19 cellular contexts compared by ENCODE assay signal in genomic region chr15:64949383-64950141, GRCh38. TPM values are rescaled to one million over a fixed set of nuclear protein-coding genes. Genes with fewer than 3 reads are reported as not detected.
DNase-seq lines count a peak whose midpoint lies in the region; ATAC-seq, FAIRE-seq and TF ChIP-seq lines count a peak whose summit lies in the region.
"Had no signal": no experiment of that assay in that cellular context is flagged by ENCODE, and none has a peak within 500 bp of the region (broad histone marks: within the 10 kb centered on the region; RNA-seq: fewer than 3 reads in every experiment).

No MANE protein-coding gene starts in this region.

- no peak for ATAC-seq in CD8-positive, alpha-beta T cell
- ATAC-seq in left colon (peak; percentile 19), sciatic nerve (peak; percentile 30), HG03045 (IDR thresholded peaks at IDR 0.05; ENCODE audit: unreplicated experiment) (no peak)
- ATAC-seq: activated CD4-positive, alpha-beta T cell treated with anti-CD3 and anti-CD28 coated beads for 36 hours; gastrocnemius medialis had no signal

- no peak for FAIRE-seq in frontal cortex (lab: Jason Lieb, UNC)
- FAIRE-seq: GM18507 had no signal

- DNase-seq in CD8-positive, alpha-beta T cell: no peak
- DNase-seq in left colon: no peak
- no peak for DNase-seq in sciatic nerve (ENCODE audit: low spot score)
- no peak for DNase-seq in frontal cortex (ENCODE audit: low spot score in 2 of 2)
- no peak for DNase-seq in HCEC 1CT
- DNase-seq in C1 segment of cervical spinal cord (lab: John Stamatoyannopoulos, UW): no peak
- DNase-seq: activated CD4-positive, alpha-beta T cell treated with anti-CD3 and anti-CD28 coated beads for 36 hours; activated gamma-delta T cell treated with Interleukin-2 at 50 U/mL for 16 hours; amygdala; Calu3; central memory CD4-positive, alpha-beta T cell; erythroblast; gastrocnemius medialis; NCI-H1436 treated with DMSO at 0.1 percent for 48 hours; tibial artery had no signal

- TF ChIP-seq CTCF in CD8-positive, alpha-beta T cell (IDR thresholded peaks at IDR 0.05): no peak
- TF ChIP-seq CTCF in HEK293 (tag by site-specific recombination; IDR thresholded peaks at IDR 0.05): no peak

- H3K27ac Mint-ChIP-seq in CD8-positive, alpha-beta T cell: peak overlapping the region; percentile 62
- H3K27ac Mint-ChIP-seq: activated CD4-positive, alpha-beta T cell treated with anti-CD3 and anti-CD28 coated beads for 36 hours had no signal

- no peaks in the 10 kb centered on the region for H3K4me1 ChIP-seq in CD8-positive, alpha-beta T cell (ENCODE audit: insufficient read depth, low read length)
- H3K4me1 ChIP-seq in HEK293 (ENCODE audit: control insufficient read depth, insufficient read depth, low read length): no peaks in the 10 kb centered on the region
- H3K4me1 ChIP-seq: gastrocnemius medialis, tibial artery had no signal

- no peaks in the 10 kb centered on the region for H3K9me3 ChIP-seq in CD8-positive, alpha-beta T cell (ENCODE audit: low read length)
- H3K9me3 ChIP-seq in HEK293 (ENCODE audit: control insufficient read depth, insufficient read depth, low read depth, low read length): no peaks in the 10 kb centered on the region
- H3K9me3 ChIP-seq: gastrocnemius medialis, neutrophil, tibial artery had no signal

- H3K4me3 Mint-ChIP-seq in CD8-positive, alpha-beta T cell: no peak overlapping the region
- H3K4me3 Mint-ChIP-seq: activated CD4-positive, alpha-beta T cell treated with anti-CD3 and anti-CD28 coated beads for 36 hours had no signal

- H3K27me3 ChIP-seq in CD8-positive, alpha-beta T cell (ENCODE audit: insufficient read depth, low read length): no peaks in the 10 kb centered on the region
- H3K27me3 ChIP-seq: gastrocnemius medialis, neutrophil, tibial artery had no signal

- CTCF ChIA-PET in CD8-positive, alpha-beta T cell (lab: Charles Lee): interaction anchor here (0.5 to 0.6 kb wide), 2 partner anchors 22 to 45 kb away, joined by 3 to 4 read pairs; no protein-coding TSS in a partner anchor
- CTCF ChIA-PET in HEK293 (lab: Yijun Ruan, JAX): interaction anchor here (0.7 to 0.8 kb wide), 2 partner anchors 17 to 200 kb away, joined by 3 to 4 read pairs; no protein-coding TSS in a partner anchor

- H3K36me3 Mint-ChIP-seq in CD8-positive, alpha-beta T cell: peaks cover 6% of the 10 kb centered on the region

- no peaks in the 10 kb centered on the region for H3K27me3 Mint-ChIP-seq in CD8-positive, alpha-beta T cell (ENCODE audit: low read depth)
- H3K27me3 Mint-ChIP-seq: activated CD4-positive, alpha-beta T cell treated with anti-CD3 and anti-CD28 coated beads for 36 hours had no signal

- H3K4me3 ChIP-seq in CD8-positive, alpha-beta T cell (ENCODE audit: low read depth, low read length): no peak overlapping the region
- H3K4me3 ChIP-seq in HEK293 (ENCODE audit: low read depth, low read length): no peak overlapping the region
- H3K4me3 ChIP-seq: gastrocnemius medialis, tibial artery had no signal

- intact Hi-C loops in CD8-positive, alpha-beta T cell (cut with DNase I, micrococcal nuclease): no loop called here
- intact Hi-C loops in left colon (cut with DNase I, micrococcal nuclease) (no loop called here), sciatic nerve (cut with DNase I) (no loop called here)

- no peaks in the 10 kb centered on the region for H3K36me3 ChIP-seq in CD8-positive, alpha-beta T cell (ENCODE audit: insufficient read depth, low read length)
- H3K36me3 ChIP-seq in HEK293 (ENCODE audit: control insufficient read depth in 2 of 2, insufficient read depth in 1 of 2, low read length in 2 of 2): no peaks in the 10 kb centered on the region
- H3K36me3 ChIP-seq: gastrocnemius medialis, neutrophil had no signal

- H3K9me3 Mint-ChIP-seq in CD8-positive, alpha-beta T cell: no peaks in the 10 kb centered on the region

- H3K4me1 Mint-ChIP-seq in CD8-positive, alpha-beta T cell (ENCODE audit: low read depth): peaks cover 6% of the 10 kb centered on the region

- POLR2A ChIA-PET in CD8-positive, alpha-beta T cell (lab: Charles Lee): no interaction called here
- POLR2A ChIA-PET in HEK293 (lab: Yijun Ruan, JAX): no interaction called here

- H3K27ac ChIP-seq in CD8-positive, alpha-beta T cell (ENCODE audit: low read depth, low read length): no peak overlapping the region
- H3K27ac ChIP-seq in HEK293 (ENCODE audit: extremely low read depth, low read depth, low read length): no peak overlapping the region
- H3K27ac ChIP-seq: gastrocnemius medialis, neutrophil, tibial artery had no signal

TF ChIP-seq in HEK293, 187 proteins besides CTCF, POLR2A, EP300 and RAD21:
- TF ChIP-seq PRDM10 (tag by site-specific recombination; IDR thresholded peaks at IDR 0.05) (no peak), GLIS2 (tag by site-specific recombination; IDR thresholded peaks at IDR 0.05) (0 out of 2 replicates have a peak, but pooled peaks have one; percentile 21)

RNA-seq across cellular contexts. Expression of gene ANKDD1A, which starts 37.9 kb away (rescaled TPM):
- 1 to 10 TPM; 3.6 to 4.1 TPM for total RNA-seq in CD8-positive, alpha-beta T cell
- 1 to 10 TPM; 1.1 to 2.0 TPM for total RNA-seq in left colon
- 25.5 TPM for total RNA-seq in sciatic nerve
- 13.9 TPM for total RNA-seq in frontal cortex

RNA-seq across cellular contexts. Expression of gene SPG21, which starts 40.2 kb away (rescaled TPM):
- 10 to 100 TPM; 25.1 to 28.2 TPM for total RNA-seq in CD8-positive, alpha-beta T cell
- total RNA-seq in left colon: 10 to 100 TPM; 51.5 to 63.5 TPM
- total RNA-seq in sciatic nerve: 73.6 TPM
- total RNA-seq in frontal cortex: 58.7 TPM

Comparison
In these comparisons a context has a peak if more than half of its experiments do, and no peak if none do; other contexts are left out.
1. ATAC-seq: peak in left colon (single experiment) and sciatic nerve (single experiment); none in CD8-positive, alpha-beta T cell (single experiment) and HG03045 (single experiment).